Comparison of ENCODE assay signal across 1 cellular context in genomic region chr3:12797892-12798558, GRCh38.
TF ChIP-seq lines count a peak whose summit lies in the region.

No MANE protein-coding gene starts in this region.

TF ChIP-seq in H1, 55 proteins besides CTCF, POLR2A, EP300 and RAD21:
- TF ChIP-seq RFX5 (IDR thresholded peaks at IDR 0.05; ENCODE audit: borderline replicate concordance, low read depth, low read length): no peak
- TF ChIP-seq CREB1 (IDR thresholded peaks at IDR 0.05): no peak
- no peak for TF ChIP-seq GABPA (IDR thresholded peaks at IDR 0.05; ENCODE audit: borderline replicate concordance, insufficient read depth, low read length)
- TF ChIP-seq CEBPB (IDR thresholded peaks at IDR 0.05; ENCODE audit: low read depth, low read length): no peak
- no peak for TF ChIP-seq NANOG (IDR thresholded peaks at IDR 0.05; ENCODE audit: insufficient read depth, low read depth, low read length, poor library complexity, severe bottlenecking)
- TF ChIP-seq TAF1 (IDR thresholded peaks at IDR 0.05; ENCODE audit: low read depth, low read length): no peak
- no peak for TF ChIP-seq EZH2 (IDR thresholded peaks at IDR 0.05; ENCODE audit: low read depth, low read length, severe bottlenecking)
- no peak for TF ChIP-seq KDM1A (IDR thresholded peaks at IDR 0.05; ENCODE audit: borderline replicate concordance, low read length)
- no peak for TF ChIP-seq BCL11A (IDR thresholded peaks at IDR 0.05; ENCODE audit: low read depth in 2 of 2, low read length in 2 of 2)
- TF ChIP-seq GTF2F1 (IDR thresholded peaks at IDR 0.05; ENCODE audit: borderline replicate concordance, low read depth, low read length): no peak
- no peak for TF ChIP-seq SIRT6 (IDR thresholded peaks at IDR 0.05; ENCODE audit: low read length)
- TF ChIP-seq SIX5 (IDR thresholded peaks at IDR 0.05; ENCODE audit: low read depth, low read length): no peak
